In the genomic region with DNA sequence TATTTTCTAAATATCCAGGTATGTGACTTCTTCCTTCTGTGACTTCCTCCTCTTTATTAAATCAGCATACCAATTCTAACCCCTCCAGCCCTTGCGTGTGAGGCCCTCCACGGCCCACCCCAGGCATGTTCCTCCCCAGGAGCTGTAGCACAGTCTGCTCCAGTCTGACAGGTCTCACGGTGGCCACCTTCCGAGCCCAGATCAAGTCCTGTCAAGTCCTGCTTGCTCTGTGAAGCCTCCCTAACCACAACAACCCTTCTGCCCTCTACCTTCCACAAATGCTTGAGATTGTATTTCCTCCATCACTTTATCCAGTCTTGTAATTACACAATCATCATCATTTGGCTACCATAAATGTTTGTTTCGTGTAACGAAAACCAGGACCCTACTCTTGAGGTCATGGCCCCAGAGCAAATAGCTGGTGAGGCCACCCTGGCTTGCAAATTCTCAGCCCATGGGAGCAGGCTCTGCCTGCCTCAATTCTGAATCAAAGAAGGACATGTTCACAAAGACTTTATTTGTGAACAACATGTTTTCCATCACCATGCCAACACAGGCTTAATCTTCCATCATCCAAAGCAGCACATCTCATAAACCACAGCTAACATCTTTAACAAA, we compare ENCODE assay signal across 25 cellular contexts. TPM values are rescaled to one million over a fixed set of nuclear protein-coding genes. Genes with fewer than 3 reads are reported as not detected.
DNase-seq lines count a peak whose midpoint lies in the region; ATAC-seq and TF ChIP-seq lines count a peak whose summit lies in the region.
"Had no signal": no experiment of that assay in that cellular context is flagged by ENCODE, and none has a peak within 500 bp of the region (broad histone marks: within the 10 kb centered on the region; RNA-seq: fewer than 3 reads in every experiment).

No MANE protein-coding gene starts in this region.

- H3K27ac ChIP-seq in RWPE1 (peak overlapping the region; percentile 72), esophagus squamous epithelium (peak overlapping the region; percentile 50 to 94 (median 82)), thoracic aorta (peak overlapping the region; percentile 90 to 95)
- H3K27ac ChIP-seq: GM23248, hepatocyte, SJSA1, upper lobe of left lung had no signal

- H3K36me3 ChIP-seq in esophagus squamous epithelium, result no peaks in the 10 kb centered on the region
- no peaks in the 10 kb centered on the region for H3K36me3 ChIP-seq in thoracic aorta
- H3K36me3 ChIP-seq: SJSA1, upper lobe of left lung had no signal

- H3K4me3 ChIP-seq in esophagus squamous epithelium (no peak overlapping the region), thoracic aorta (no peak overlapping the region)
- H3K4me3 ChIP-seq: GM23248, hepatocyte, SJSA1, upper lobe of left lung had no signal

- no peaks in the 10 kb centered on the region for H3K9me3 Mint-ChIP-seq in activated naive CD4-positive, alpha-beta T cell treated with anti-CD3 and anti-CD28 coated beads for 36 hours
- H3K9me3 Mint-ChIP-seq: activated B cell treated with CpG ODN at 0.5 μM for 24 hours; activated naive CD8-positive, alpha-beta T cell treated with anti-CD3 and anti-CD28 coated beads for 36 hours; CD4-positive, alpha-beta T cell; central memory CD8-positive, alpha-beta T cell; IgD-negative memory B cell had no signal

- DNase-seq in activated naive CD4-positive, alpha-beta T cell treated with anti-CD3 and anti-CD28 coated beads for 36 hours, result no peak
- no peak for DNase-seq in activated naive CD4-positive, alpha-beta T cell (lab: John Stamatoyannopoulos, UW)
- DNase-seq in RWPE1 (ENCODE audit: low spot score) (no peak), esophagus squamous epithelium (lab: John Stamatoyannopoulos, UW) (no peak), thoracic aorta (ENCODE audit: low spot score) (no peak), middle frontal gyrus (ENCODE audit: extremely low spot score, low spot score) (no peak), NCI-H1048 (lab: John Stamatoyannopoulos, UW) (no peak)
- DNase-seq: activated B cell treated with CpG ODN at 0.5 μM for 24 hours; activated naive CD8-positive, alpha-beta T cell treated with anti-CD3 and anti-CD28 coated beads for 36 hours; CD4-positive, alpha-beta T cell; DMS79 treated with DMSO at 0.1 percent for 48 hours; effector memory CD4-positive, alpha-beta T cell; GM23248; mesendoderm; NCI-H1930; NCI-H524; retina; stimulated activated naive CD4-positive, alpha-beta T cell treated with Interleukin-2 at 50 U/mL for 16 hours; upper lobe of left lung had no signal

- H3K4me1 Mint-ChIP-seq in activated naive CD4-positive, alpha-beta T cell treated with anti-CD3 and anti-CD28 coated beads for 36 hours (ENCODE audit: low read depth), result no peaks in the 10 kb centered on the region
- H3K4me1 Mint-ChIP-seq: activated naive CD8-positive, alpha-beta T cell treated with anti-CD3 and anti-CD28 coated beads for 36 hours; central memory CD8-positive, alpha-beta T cell had no signal

- 42 to 45% methylated on average over 6 of the region's 6 CpGs for WGBS in esophagus squamous epithelium, 2 donors

- H3K27me3 Mint-ChIP-seq in activated naive CD4-positive, alpha-beta T cell treated with anti-CD3 and anti-CD28 coated beads for 36 hours (ENCODE audit: low read depth), result peaks cover 6% of the 10 kb centered on the region

- TF ChIP-seq CTCF in RWPE1 (conservative IDR thresholded peaks at IDR 0.05; ENCODE audit: low read depth), result no peak
- peak in 2 of 6 experiments; percentile 24 to 42 for TF ChIP-seq CTCF in esophagus squamous epithelium (IDR thresholded peaks at IDR 0.05)
- no peak for TF ChIP-seq CTCF in thoracic aorta (IDR thresholded peaks at IDR 0.05)

- no peak overlapping the region for H3K4me3 Mint-ChIP-seq in activated naive CD4-positive, alpha-beta T cell treated with anti-CD3 and anti-CD28 coated beads for 36 hours
- H3K4me3 Mint-ChIP-seq: activated B cell treated with CpG ODN at 0.5 μM for 24 hours; activated naive CD8-positive, alpha-beta T cell treated with anti-CD3 and anti-CD28 coated beads for 36 hours; CD4-positive, alpha-beta T cell; central memory CD8-positive, alpha-beta T cell had no signal

- H3K27ac Mint-ChIP-seq in activated naive CD4-positive, alpha-beta T cell treated with anti-CD3 and anti-CD28 coated beads for 36 hours, result peak overlapping the region; percentile 22
- H3K27ac Mint-ChIP-seq: activated B cell treated with CpG ODN at 0.5 μM for 24 hours; activated naive CD8-positive, alpha-beta T cell treated with anti-CD3 and anti-CD28 coated beads for 36 hours; CD4-positive, alpha-beta T cell had no signal

- no peaks in the 10 kb centered on the region for H3K36me3 Mint-ChIP-seq in activated naive CD4-positive, alpha-beta T cell treated with anti-CD3 and anti-CD28 coated beads for 36 hours (ENCODE audit: low read depth)
- H3K36me3 Mint-ChIP-seq: activated naive CD8-positive, alpha-beta T cell treated with anti-CD3 and anti-CD28 coated beads for 36 hours; IgD-negative memory B cell had no signal

- ATAC-seq in thoracic aorta (ENCODE audit: insufficient number of reproducible peaks, low FRiP score, low read depth) (no peak), GM19324 (IDR thresholded peaks at IDR 0.05; ENCODE audit: low FRiP score, unreplicated experiment) (no peak)

- no peaks in the 10 kb centered on the region for H3K9me3 ChIP-seq in esophagus squamous epithelium
- H3K9me3 ChIP-seq in thoracic aorta, result no peaks in the 10 kb centered on the region
- H3K9me3 ChIP-seq: SJSA1, upper lobe of left lung had no signal

- intact Hi-C loops in activated naive CD4-positive, alpha-beta T cell treated with anti-CD3 and anti-CD28 coated beads for 36 hours (cut with micrococcal nuclease), result no loop called here
- intact Hi-C loops in esophagus squamous epithelium (cut with DNase I), result loop anchor here (5.0 kb wide), 1 partner anchor 136 kb away; a partner anchor contains a TSS

- CTCF ChIA-PET in activated naive CD4-positive, alpha-beta T cell treated with anti-CD3 and anti-CD28 coated beads for 36 hours (lab: Charles Lee), result interaction anchor here (1.0 to 5.2 kb wide), 13 partner anchors 9 to 147 kb away, joined by 3 to 127 read pairs (median 7); a partner anchor contains a TSS
- CTCF ChIA-PET in RWPE1 (lab: Yijun Ruan, JAX), result interaction anchor here (0.7 to 7.1 kb wide), 3 partner anchors 19 to 139 kb away, joined by 4 to 143 read pairs (median 7); a partner anchor contains a TSS

- H3K4me1 ChIP-seq in esophagus squamous epithelium, result peaks cover 8 to 68% (median 37%) of the 10 kb centered on the region in 3 donors
- H3K4me1 ChIP-seq in thoracic aorta (ENCODE audit: control insufficient read depth in 1 of 2, low read depth in 2 of 2), result peaks cover 26 to 70% of the 10 kb centered on the region in 2 donors
- H3K4me1 ChIP-seq: SJSA1 had no signal

- TF ChIP-seq POLR2A in esophagus squamous epithelium (IDR thresholded peaks at IDR 0.05), result no peak

- H3K27me3 ChIP-seq in esophagus squamous epithelium, result no peaks in the 10 kb centered on the region
- no peaks in the 10 kb centered on the region for H3K27me3 ChIP-seq in thoracic aorta (replicated peaks; ENCODE audit: insufficient read depth)
- H3K27me3 ChIP-seq: hepatocyte, upper lobe of left lung had no signal

- POLR2A ChIA-PET in RWPE1 (lab: Yijun Ruan, JAX; ENCODE audit: low non-redundant PET), result no interaction called here

RNA-seq across cellular contexts. Expression of a gene that starts 33.0 kb away (rescaled TPM):
- not detected for total RNA-seq in activated naive CD4-positive, alpha-beta T cell treated with anti-CD3 and anti-CD28 coated beads for 36 hours
- total RNA-seq in esophagus squamous epithelium (1,000 to 10,000 TPM in 2 of 4 donors, 100 to 1,000 TPM in 1, 1 to 10 TPM in 1; 8.8 to 9,163 (median 3,171) TPM), thoracic aorta (not detected)
- total RNA-seq: activated B cell treated with CpG ODN at 0.5 μM for 24 hours; activated CD8-positive, alpha-beta memory T cell treated with anti-CD3 and anti-CD28 coated beads for 36 hours; activated naive CD8-positive, alpha-beta T cell treated with anti-CD3 and anti-CD28 coated beads for 36 hours; CD4-positive, alpha-beta T cell; GM23248; SJSA1; upper lobe of left lung had no signal

RNA-seq across cellular contexts. Expression of a gene that starts 42.3 kb away (rescaled TPM):
- 100 to 1,000 TPM; 200 to 204 TPM for total RNA-seq in activated naive CD4-positive, alpha-beta T cell treated with anti-CD3 and anti-CD28 coated beads for 36 hours
- total RNA-seq in esophagus squamous epithelium (100 to 1,000 TPM; 270 to 943 (median 394) TPM), thoracic aorta (100 to 1,000 TPM; 367 to 608 TPM)

RNA-seq across cellular contexts. Expression of a gene that starts 47.3 kb away (rescaled TPM):
- total RNA-seq in activated naive CD4-positive, alpha-beta T cell treated with anti-CD3 and anti-CD28 coated beads for 36 hours, result under 1 TPM; 0.89 to 0.93 TPM
- total RNA-seq in esophagus squamous epithelium, result not detected
- total RNA-seq in thoracic aorta, result not detected
- total RNA-seq: GM23248, hepatocyte, SJSA1, upper lobe of left lung had no signal

RNA-seq across cellular contexts. Expression of a gene that starts 52.2 kb away (rescaled TPM):
- 10 to 100 TPM; 36.5 to 37.9 TPM for total RNA-seq in activated naive CD4-positive, alpha-beta T cell treated with anti-CD3 and anti-CD28 coated beads for 36 hours
- total RNA-seq in esophagus squamous epithelium (100 to 1,000 TPM in 2 of 4 donors, 10 to 100 TPM in 2; 58.6 to 205 (median 122) TPM), thoracic aorta (1,000 to 10,000 TPM in 1 of 2 donors, 100 to 1,000 TPM in 1; 514 to 1,429 TPM)

RNA-seq across cellular contexts. Expression of a gene that starts 55.6 kb away (rescaled TPM):
- not detected for total RNA-seq in activated naive CD4-positive, alpha-beta T cell treated with anti-CD3 and anti-CD28 coated beads for 36 hours
- total RNA-seq in esophagus squamous epithelium, result 10 to 100 TPM in 1 of 4 donors, 1 to 10 TPM in 3; 1.2 to 16.5 (median 9.2) TPM
- 10 to 100 TPM in 1 of 2 donors, 1 to 10 TPM in 1; 3.1 to 25.0 TPM for total RNA-seq in thoracic aorta
- total RNA-seq: activated B cell treated with CpG ODN at 0.5 μM for 24 hours; activated CD8-positive, alpha-beta memory T cell treated with anti-CD3 and anti-CD28 coated beads for 36 hours; activated naive CD8-positive, alpha-beta T cell treated with anti-CD3 and anti-CD28 coated beads for 36 hours; CD4-positive, alpha-beta T cell had no signal

Comparison
In these comparisons a context has a peak if more than half of its experiments do, and no peak if none do; other contexts are left out.
1. RNA of a gene that starts 33.0 kb away (total RNA-seq): 8.8 to 9,163 TPM in esophagus squamous epithelium; not detected in activated naive CD4-positive, alpha-beta T cell treated with anti-CD3 and anti-CD28 coated beads for 36 hours and not detected in thoracic aorta; every median in the first group is over 4 times any median in the second.
2. Peak in every context shown above with its lines, with median percentiles within 50 percentile points of each other: H3K27ac ChIP-seq.